14 cellular contexts compared by ENCODE assay signal in genomic region chr1:232726048-232726779, GRCh38.
DNase-seq lines count a peak whose midpoint lies in the region; ATAC-seq and TF ChIP-seq lines count a peak whose summit lies in the region.
"Had no signal": no experiment of that assay in that cellular context is flagged by ENCODE, and none has a peak within 500 bp of the region (broad histone marks: within the 10 kb centered on the region; RNA-seq: fewer than 3 reads in every experiment).

No MANE protein-coding gene starts in this region.

- WGBS in right lobe of liver (ENCODE audit: insufficient coverage, low coverage, low lambda C conversion rate, missing lambda C conversion rate), result 56% methylated on average over 7 of the region's 8 CpGs

- TF ChIP-seq POLR2A in right lobe of liver (IDR thresholded peaks at IDR 0.05), result no peak

- no peaks in the 10 kb centered on the region; the same call in none of the 2 replicates for H3K27me3 ChIP-seq in BJ (ENCODE audit: control insufficient read depth, insufficient read depth, low read length)
- H3K27me3 ChIP-seq in right lobe of liver, result no peaks in the 10 kb centered on the region
- H3K27me3 ChIP-seq: SJSA1 had no signal

- ATAC-seq in right lobe of liver (no peak), HG02938 (IDR thresholded peaks at IDR 0.05; ENCODE audit: unreplicated experiment) (no peak)
- ATAC-seq: left cardiac atrium had no signal

- H3K9me3 ChIP-seq in right lobe of liver, result no peaks in the 10 kb centered on the region
- H3K9me3 ChIP-seq: SJSA1 had no signal

- DNase-seq in BJ (ENCODE audit: low read depth) (peak; percentile 30), HT1080 (ENCODE audit: low read depth) (peak; percentile 77), RPMI7951 (ENCODE audit: low read depth) (peak; percentile 95), fibroblast of the aortic adventitia (ENCODE audit: low read depth) (peak; percentile 19), right lobe of liver (no peak), cerebellum (ENCODE audit: low spot score) (no peak)
- no peak for DNase-seq in stimulated activated naive CD4-positive, alpha-beta T cell (lab: John Stamatoyannopoulos, UW)
- DNase-seq: activated naive CD4-positive, alpha-beta T cell treated with Interleukin-2 at 50 U/mL for 16 hours; left cardiac atrium; natural killer cell; NCI-H2227 treated with DMSO at 0.1 percent for 48 hours had no signal

- H3K36me3 ChIP-seq in BJ (ENCODE audit: control insufficient read depth, insufficient read depth, low read length) (no peaks in the 10 kb centered on the region), right lobe of liver (no peaks in the 10 kb centered on the region)
- H3K36me3 ChIP-seq: SJSA1 had no signal

- no peak overlapping the region for H3K27ac ChIP-seq in right lobe of liver
- H3K27ac ChIP-seq: SJSA1, skin epidermis had no signal

- TF ChIP-seq CTCF in BJ (IDR thresholded peaks at IDR 0.05; ENCODE audit: insufficient read depth, low read depth, low read length), result no peak
- no peak for TF ChIP-seq CTCF in fibroblast of the aortic adventitia (IDR thresholded peaks at IDR 0.05; ENCODE audit: insufficient read depth, low read length)
- no peak for TF ChIP-seq CTCF in right lobe of liver (IDR thresholded peaks at IDR 0.05)

- H3K4me3 ChIP-seq in BJ (ENCODE audit: low read depth, low read length) (no peak overlapping the region), fibroblast of the aortic adventitia (ENCODE audit: low read depth, low read length) (no peak overlapping the region), right lobe of liver (no peak overlapping the region)
- H3K4me3 ChIP-seq: SJSA1, skin epidermis had no signal

- intact Hi-C loops in right lobe of liver (cut with DNase I), result no loop called here

- CTCF ChIA-PET in BJ (lab: Yijun Ruan, JAX), result no interaction called here

- H3K4me1 ChIP-seq in right lobe of liver, result no peaks in the 10 kb centered on the region

- POLR2A ChIA-PET in BJ (lab: Charles Lee), result no interaction called here

Comparison
In these comparisons a context has a peak if more than half of its experiments do, and no peak if none do; other contexts are left out.
1. DNase-seq: peak in BJ (single experiment), HT1080 (single experiment), RPMI7951 (single experiment) and fibroblast of the aortic adventitia (single experiment); none in right lobe of liver (0 of 3), stimulated activated naive CD4-positive, alpha-beta T cell (0 of 6) and cerebellum (single experiment).